Comparison of ENCODE assay signal across 24 cellular contexts in genomic region chr6:3328796-3329195, GRCh38.
DNase-seq lines count a peak whose midpoint lies in the region; ATAC-seq, FAIRE-seq and TF ChIP-seq lines count a peak whose summit lies in the region.
"Had no signal": no experiment of that assay in that cellular context is flagged by ENCODE, and none has a peak within 500 bp of the region (broad histone marks: within the 10 kb centered on the region; RNA-seq: fewer than 3 reads in every experiment).

No MANE protein-coding gene starts in this region.

- no peak overlapping the region for H3K56ac ChIP-seq in H9 (ENCODE audit: insufficient read length, low read depth, low read length)

- FAIRE-seq in A549 (lab: Jason Lieb, UNC): no peak

- no peaks in the 10 kb centered on the region for H3K36me3 ChIP-seq in left ventricle myocardium inferior
- H3K36me3 ChIP-seq: cardiac muscle cell, ovary had no signal

- no peak for TF ChIP-seq POLR2A in A549 (IDR thresholded peaks at IDR 0.05; ENCODE audit: low read length)

- no peaks in the 10 kb centered on the region for H3K23me2 ChIP-seq in H9 (ENCODE audit: insufficient read length, low read depth, low read length, poor library complexity, severe bottlenecking)

- no peak overlapping the region for H2BK12ac ChIP-seq in H9 (ENCODE audit: insufficient read length, low read depth, low read length)

- no peaks in the 10 kb centered on the region for H3K9me3 ChIP-seq in A549
- no peaks in the 10 kb centered on the region for H3K9me3 ChIP-seq in left ventricle myocardium inferior (replicated peaks)
- H3K9me3 ChIP-seq in H9 (ENCODE audit: control insufficient read depth, low read depth, low read length): no peaks in the 10 kb centered on the region
- H3K9me3 ChIP-seq: ovary had no signal

- no peak overlapping the region for H2AFZ ChIP-seq in H9 (ENCODE audit: low read length)

- WGBS in A549 (ENCODE audit: missing lambda C conversion rate): 95% methylated on average over 8 of the region's 10 CpGs
- WGBS in H9 (ENCODE audit: extremely low coverage, insufficient read length, low lambda C conversion rate): no CpG with 5 or more reads among the region's 10 CpGs

- H3K4me3 ChIP-seq in A549 (no peak overlapping the region), left ventricle myocardium inferior (no peak overlapping the region)
- H3K4me3 ChIP-seq: cardiac muscle cell, ovary had no signal

- H3K27me3 ChIP-seq in left ventricle myocardium inferior (ENCODE audit: low read depth) (no peaks in the 10 kb centered on the region), H9 (ENCODE audit: insufficient read depth, low read length) (no peaks in the 10 kb centered on the region)
- H3K27me3 ChIP-seq: cardiac muscle cell, ovary had no signal

- intact Hi-C loops in dendritic cell treated with granulocyte-macrophage colony-stimulating factor and Interleukin-4, amounts not matched to agents 40 ng/mL and 50 ng/mL, for 4 days (cut with micrococcal nuclease): no loop called here
- intact Hi-C loops in left ventricle myocardium inferior (cut with micrococcal nuclease): no loop called here

- no peaks in the 10 kb centered on the region for H3K9me3 Mint-ChIP-seq in dendritic cell treated with granulocyte-macrophage colony-stimulating factor and Interleukin-4, amounts not matched to agents 40 ng/mL and 50 ng/mL, for 4 days
- H3K9me3 Mint-ChIP-seq in H9: no peaks in the 10 kb centered on the region
- H3K9me3 Mint-ChIP-seq: naive thymus-derived CD4-positive, alpha-beta T cell had no signal

- TF ChIP-seq RAD21 in A549 (conservative IDR thresholded peaks at IDR 0.05 in 1 of 2, IDR thresholded peaks at IDR 0.05 in 1 of 2): no peak

- H4K91ac ChIP-seq in H9 (ENCODE audit: insufficient read length, low read depth, low read length): no peak overlapping the region

- no peak overlapping the region for H3K9ac ChIP-seq in H9 (ENCODE audit: extremely low read depth, insufficient read length, low read length)

- no peak overlapping the region for H2BK5ac ChIP-seq in H9 (ENCODE audit: insufficient read length, low read length)

- POLR2A ChIA-PET in A549 (lab: Yijun Ruan, JAX): no interaction called here

- H4K8ac ChIP-seq in H9 (replicated peaks; ENCODE audit: insufficient read length, low read depth, low read length): no peak overlapping the region

- H2BK15ac ChIP-seq in H9 (ENCODE audit: low read depth, low read length): no peak overlapping the region

- H3K27me3 Mint-ChIP-seq in dendritic cell treated with granulocyte-macrophage colony-stimulating factor and Interleukin-4, amounts not matched to agents 40 ng/mL and 50 ng/mL, for 4 days: peaks cover 36% of the 10 kb centered on the region
- no peaks in the 10 kb centered on the region for H3K27me3 Mint-ChIP-seq in H9 (ENCODE audit: low read depth)

- no peak overlapping the region for H2AK5ac ChIP-seq in H9 (ENCODE audit: insufficient read length, low read length)

- H3K27ac ChIP-seq in A549 (peak overlapping the region in 1 of 2 experiments; percentile 70; a peak in 4 of 6 replicates), left ventricle myocardium inferior (replicated peaks) (no peak overlapping the region), H9 (ENCODE audit: insufficient read length, low read depth, low read length) (no peak overlapping the region)
- H3K27ac ChIP-seq: cardiac muscle cell, ovary had no signal

- H3K4me1 ChIP-seq in A549: peaks cover 47% of the 10 kb centered on the region
- H3K4me1 ChIP-seq in left ventricle myocardium inferior: peaks cover 34% of the 10 kb centered on the region
- H3K4me1 ChIP-seq in H9 (ENCODE audit: insufficient read depth, low read length): peaks cover 15% of the 10 kb centered on the region; the same call in 1 of the 2 replicates

- no peak for DNase-seq in A549 (ENCODE audit: low read depth in 1 of 2, low spot score in 1 of 2)
- DNase-seq in left ventricle myocardium inferior: peak; percentile 47
- peak; percentile 45 for DNase-seq in putamen (ENCODE audit: low spot score)
- no peak for DNase-seq in H9
- DNase-seq in HUDEP-2 (lab: John Stamatoyannopoulos, UW; ENCODE audit: unreplicated experiment in 76 of 76): no peak
- no peak for DNase-seq in Kasumi-1 (lab: John Stamatoyannopoulos, UW)
- DNase-seq: activated CD4-positive, alpha-beta T cell treated with anti-CD3 and anti-CD28 coated beads, Interleukin-2, amount 50 U/mL, for 48 hours; activated CD4-positive, CD25-positive, alpha-beta regulatory T cell; activated gamma-delta T cell treated with Interleukin-2 at 50 U/mL for 16 hours; DMS79 treated with DMSO at 0.1 percent for 48 hours; KBM-7; kidney glomerular epithelial cell; mesenchymal stem cell; naive thymus-derived CD4-positive, alpha-beta T cell; NCI-H146; NCI-H2171; NCI-H524 treated with DMSO at 0.1 percent for 48 hours; ovary; RPMI8226 had no signal

- CTCF ChIA-PET in A549 (lab: Yijun Ruan, JAX): no interaction called here

- H2BK20ac ChIP-seq in H9 (ENCODE audit: low read depth, low read length, poor library complexity, severe bottlenecking): no peak overlapping the region

- H3K79me1 ChIP-seq in H9 (ENCODE audit: insufficient read depth, low read depth, low read length, poor library complexity, severe bottlenecking): no peaks in the 10 kb centered on the region

- H3K4me3 Mint-ChIP-seq in dendritic cell treated with granulocyte-macrophage colony-stimulating factor and Interleukin-4, amounts not matched to agents 40 ng/mL and 50 ng/mL, for 4 days: no peak overlapping the region
- no peak overlapping the region for H3K4me3 Mint-ChIP-seq in H9
- H3K4me3 Mint-ChIP-seq: B cell; naive thymus-derived CD4-positive, alpha-beta T cell had no signal

- H4K20me1 ChIP-seq in H9 (ENCODE audit: control insufficient read depth, insufficient read depth, insufficient read length): peaks cover 4% of the 10 kb centered on the region

- H3K27ac Mint-ChIP-seq in dendritic cell treated with granulocyte-macrophage colony-stimulating factor and Interleukin-4, amounts not matched to agents 40 ng/mL and 50 ng/mL, for 4 days: peak overlapping the region; percentile 64
- H3K27ac Mint-ChIP-seq in H9: no peak overlapping the region
- H3K27ac Mint-ChIP-seq: B cell had no signal

- H3K4me2 ChIP-seq in A549 (peak overlapping the region; percentile 56; the same call in 1 of the 3 replicates), H9 (ENCODE audit: insufficient read depth, insufficient read length, low read length) (no peak overlapping the region)

- ATAC-seq in A549: no peak
- no peak for ATAC-seq in HG02840 (IDR thresholded peaks at IDR 0.05; ENCODE audit: low FRiP score, unreplicated experiment)
- ATAC-seq: HCT116; naive thymus-derived CD4-positive, alpha-beta T cell had no signal

- TF ChIP-seq EP300 in A549 (IDR thresholded peaks at IDR 0.05): no peak

- H2BK120ac ChIP-seq in H9 (ENCODE audit: low read depth, low read length, poor library complexity, severe bottlenecking): no peak overlapping the region

- H3K14ac ChIP-seq in H9 (ENCODE audit: insufficient read depth, low read length): no peak overlapping the region

- H3K36me3 Mint-ChIP-seq in dendritic cell treated with granulocyte-macrophage colony-stimulating factor and Interleukin-4, amounts not matched to agents 40 ng/mL and 50 ng/mL, for 4 days (ENCODE audit: low read depth): no peaks in the 10 kb centered on the region
- H3K36me3 Mint-ChIP-seq in H9 (ENCODE audit: insufficient read depth in 1 of 3, low read depth in 3 of 3): peaks cover 0 to 2% (median 0%) of the 10 kb centered on the region in 3 experiments; a peak in 2 of 7 replicates

- no peak overlapping the region for H3K18ac ChIP-seq in H9 (ENCODE audit: insufficient read length, low read depth, low read length)

- H3T11ph ChIP-seq in H9 (ENCODE audit: low read length): no peak overlapping the region

- peaks cover 48% of the 10 kb centered on the region for H3K4me1 Mint-ChIP-seq in dendritic cell treated with granulocyte-macrophage colony-stimulating factor and Interleukin-4, amounts not matched to agents 40 ng/mL and 50 ng/mL, for 4 days (ENCODE audit: low read depth)
- H3K4me1 Mint-ChIP-seq in H9: peaks cover 45 to 61% of the 10 kb centered on the region in 2 experiments
- H3K4me1 Mint-ChIP-seq: B cell had no signal

- H3K4ac ChIP-seq in H9 (ENCODE audit: low read depth, low read length): no peak overlapping the region

- TF ChIP-seq CTCF in A549 (IDR thresholded peaks at IDR 0.05) (no peak), left ventricle myocardium inferior (IDR thresholded peaks at IDR 0.05; ENCODE audit: borderline replicate concordance) (no peak), H9 (conservative IDR thresholded peaks at IDR 0.05) (no peak)

- H3K23ac ChIP-seq in H9 (ENCODE audit: insufficient read length, low read depth, low read length): no peak overlapping the region

- no peaks in the 10 kb centered on the region; the same call in 1 of the 2 replicates for H3K79me2 ChIP-seq in H9 (ENCODE audit: insufficient read depth, low read length)

- H4K5ac ChIP-seq in H9 (ENCODE audit: insufficient read length, low read depth, low read length): no peak overlapping the region

TF ChIP-seq in A549, 52 proteins besides CTCF, POLR2A, EP300 and RAD21:
- TF ChIP-seq NFE2L2 (conservative IDR thresholded peaks at IDR 0.05; ENCODE audit: low read length) (no peak), TP53 (CRISPR knock-in tag; IDR thresholded peaks at IDR 0.05) (no peak), RFX5 (IDR thresholded peaks at IDR 0.05) (no peak), HEYL (CRISPR knock-in tag; IDR thresholded peaks at IDR 0.05) (no peak), CEBPB (IDR thresholded peaks at IDR 0.05) (no peak), FOSB (CRISPR knock-in tag; IDR thresholded peaks at IDR 0.05) (no peak), MYC (IDR thresholded peaks at IDR 0.05; ENCODE audit: borderline replicate concordance, low read length) (no peak), MAFK (IDR thresholded peaks at IDR 0.05; ENCODE audit: partially characterized antibody) (no peak), POLR2AphosphoS2 (conservative IDR thresholded peaks at IDR 0.05; ENCODE audit: low read length) (no peak), PBX3 (IDR thresholded peaks at IDR 0.05) (no peak)

Comparison
In these comparisons a context has a peak if more than half of its experiments do, and no peak if none do; other contexts are left out.
1. DNase-seq: peak in left ventricle myocardium inferior (single experiment) and putamen (single experiment); none in A549 (0 of 2), H9 (single experiment), HUDEP-2 (0 of 76) and Kasumi-1 (0 of 2).